In genomic region chr7:121519548-121520521, GRCh38 we compare ENCODE assay signal across 9 cellular contexts.
DNase-seq lines count a peak whose midpoint lies in the region; ATAC-seq, FAIRE-seq and TF ChIP-seq lines count a peak whose summit lies in the region.
"Had no signal": no experiment of that assay in that cellular context is flagged by ENCODE, and none has a peak within 500 bp of the region (broad histone marks: within the 10 kb centered on the region; RNA-seq: fewer than 3 reads in every experiment).

No MANE protein-coding gene starts in this region.

- no peak overlapping the region for H3K18ac ChIP-seq in H1 (ENCODE audit: extremely low read depth, low read length)

- H3K36me3 ChIP-seq in H1 (ENCODE audit: control insufficient read depth in 2 of 4, insufficient read depth in 4 of 4, low read length in 3 of 4) (no peaks in the 10 kb centered on the region), smooth muscle cell (ENCODE audit: low read depth) (no peaks in the 10 kb centered on the region)
- H3K36me3 ChIP-seq in effector memory CD4-positive, alpha-beta T cell (ENCODE audit: control insufficient read depth, insufficient read depth, low read length) = no peaks in the 10 kb centered on the region

- H3K4me1 ChIP-seq in H1 (replicated peaks in 1 of 4; ENCODE audit: control insufficient read depth in 3 of 4, insufficient read depth in 4 of 4, low read length in 3 of 4) = no peaks in the 10 kb centered on the region; a peak in 1 of 7 replicates
- H3K4me1 ChIP-seq in smooth muscle cell (ENCODE audit: low read depth) = peaks cover 4% of the 10 kb centered on the region
- no peaks in the 10 kb centered on the region for H3K4me1 ChIP-seq in effector memory CD4-positive, alpha-beta T cell (ENCODE audit: control insufficient read depth, insufficient read depth, low read length, poor library complexity, severe bottlenecking)
- H3K4me1 ChIP-seq: A549 had no signal

- no peak overlapping the region for H2BK20ac ChIP-seq in H1 (ENCODE audit: low read length)

- peaks cover 10% of the 10 kb centered on the region for H3K36me3 Mint-ChIP-seq in activated CD4-positive, alpha-beta T cell treated with anti-CD3 and anti-CD28 coated beads, Interleukin-2, amount 10 ng/mL, durations not matched to agents 24 days and 14 days (ENCODE audit: low read depth)
- H3K36me3 Mint-ChIP-seq in activated CD4-positive, alpha-beta T cell treated with anti-CD3 and anti-CD28 coated beads, Interleukin-2, amount 10 ng/mL, durations not matched to agents 7 days and 5 days (ENCODE audit: low read depth) = no peaks in the 10 kb centered on the region
- H3K36me3 Mint-ChIP-seq in glutamatergic neuron (ENCODE audit: unreplicated experiment) = no peaks in the 10 kb centered on the region

- no peak overlapping the region for H3K4me3 Mint-ChIP-seq in activated CD4-positive, alpha-beta T cell treated with anti-CD3 and anti-CD28 coated beads, Interleukin-2, amount 10 ng/mL, durations not matched to agents 24 days and 14 days
- no peak overlapping the region for H3K4me3 Mint-ChIP-seq in activated CD4-positive, alpha-beta T cell treated with anti-CD3 and anti-CD28 coated beads, Interleukin-2, amount 10 ng/mL, durations not matched to agents 7 days and 5 days
- no peak overlapping the region for H3K4me3 Mint-ChIP-seq in glutamatergic neuron (ENCODE audit: unreplicated experiment)

- TF ChIP-seq EP300 in H1 (IDR thresholded peaks at IDR 0.05; ENCODE audit: borderline replicate concordance in 1 of 2, low read depth in 2 of 2, low read length in 2 of 2) = no peak

- TF ChIP-seq CTCF in H1 (IDR thresholded peaks at IDR 0.05; ENCODE audit: control extremely low read depth in 1 of 3, insufficient read depth in 1 of 3, low read depth in 1 of 3, low read length in 3 of 3) (no peak), smooth muscle cell (IDR thresholded peaks at IDR 0.05; ENCODE audit: borderline replicate concordance, insufficient read depth, poor library complexity, severe bottlenecking) (no peak), glutamatergic neuron (IDR thresholded peaks at IDR 0.05; ENCODE audit: partially characterized antibody, unreplicated experiment) (no peak)

- intact Hi-C loops in activated CD4-positive, alpha-beta T cell treated with anti-CD3 and anti-CD28 coated beads, Interleukin-2, amount 10 ng/mL, durations not matched to agents 24 days and 14 days (cut with micrococcal nuclease) = no loop called here

- no peaks in the 10 kb centered on the region for H4K20me1 ChIP-seq in H1 (replicated peaks in 1 of 2; ENCODE audit: control insufficient read depth in 1 of 2, insufficient read depth in 2 of 2, low read length in 2 of 2)
- no peaks in the 10 kb centered on the region for H4K20me1 ChIP-seq in smooth muscle cell (ENCODE audit: low read depth)

- H4K5ac ChIP-seq in H1 (ENCODE audit: insufficient read length, low read depth, low read length) = no peak overlapping the region

- H3K79me1 ChIP-seq in H1 (ENCODE audit: low read depth, low read length) = no peaks in the 10 kb centered on the region

- H3F3A ChIP-seq in smooth muscle cell (ENCODE audit: low read depth) = peaks cover 4% of the 10 kb centered on the region

- no peak overlapping the region for H4K8ac ChIP-seq in H1 (ENCODE audit: extremely low read depth, insufficient read depth, low read length)

- no peak overlapping the region for H2BK5ac ChIP-seq in H1 (ENCODE audit: low read depth, low read length)

- no peak overlapping the region for H3K56ac ChIP-seq in H1 (replicated peaks; ENCODE audit: insufficient read length, low read depth, low read length)

- H3K4ac ChIP-seq in H1 (replicated peaks; ENCODE audit: insufficient read length, low read depth, low read length) = no peak overlapping the region

- TF ChIP-seq RAD21 in H1 (IDR thresholded peaks at IDR 0.05 in 1 of 2, conservative IDR thresholded peaks at IDR 0.05 in 1 of 2; ENCODE audit: low read depth in 2 of 2, low read length in 2 of 2) = no peak

- H3K23me2 ChIP-seq in H1 (ENCODE audit: low read depth, low read length) = no peaks in the 10 kb centered on the region

- peak; percentile 57 for DNase-seq in activated CD4-positive, alpha-beta T cell treated with anti-CD3 and anti-CD28 coated beads, Interleukin-2, amount 10 ng/mL, durations not matched to agents 24 days and 14 days
- DNase-seq in activated CD4-positive, alpha-beta T cell treated with anti-CD3 and anti-CD28 coated beads, Interleukin-2, amount 10 ng/mL, durations not matched to agents 7 days and 5 days = no peak
- DNase-seq in H1 (ENCODE audit: low read depth in 1 of 2, low spot score in 2 of 2) = no peak
- DNase-seq in smooth muscle cell (lab: John Stamatoyannopoulos, UW; ENCODE audit: unreplicated experiment) = no peak
- DNase-seq in glutamatergic neuron = no peak
- no peak for DNase-seq in effector memory CD4-positive, alpha-beta T cell
- no peak for DNase-seq in NCI-H1694 (lab: John Stamatoyannopoulos, UW)

- no peak overlapping the region for H2BK15ac ChIP-seq in H1 (ENCODE audit: low read length)

- TF ChIP-seq POLR2A in H1 (IDR thresholded peaks at IDR 0.05; ENCODE audit: control extremely low read depth in 1 of 2, low read depth in 2 of 2, low read length in 2 of 2) = no peak

- H3K14ac ChIP-seq in H1 (ENCODE audit: insufficient read length) = no peak overlapping the region

- H2BK120ac ChIP-seq in H1 (replicated peaks; ENCODE audit: low read depth, low read length) = no peak overlapping the region

- H3K27ac ChIP-seq in H1 (ENCODE audit: low read depth, low read length) (no peak overlapping the region), smooth muscle cell (ENCODE audit: low read depth) (peak overlapping the region; percentile 87)
- no peak overlapping the region for H3K27ac ChIP-seq in effector memory CD4-positive, alpha-beta T cell (ENCODE audit: insufficient read depth, low read length, poor library complexity, severe bottlenecking)
- H3K27ac ChIP-seq: A549 had no signal

- H3K4me1 Mint-ChIP-seq in activated CD4-positive, alpha-beta T cell treated with anti-CD3 and anti-CD28 coated beads, Interleukin-2, amount 10 ng/mL, durations not matched to agents 24 days and 14 days = peaks cover 30% of the 10 kb centered on the region
- peaks cover 16% of the 10 kb centered on the region for H3K4me1 Mint-ChIP-seq in activated CD4-positive, alpha-beta T cell treated with anti-CD3 and anti-CD28 coated beads, Interleukin-2, amount 10 ng/mL, durations not matched to agents 7 days and 5 days
- no peaks in the 10 kb centered on the region for H3K4me1 Mint-ChIP-seq in glutamatergic neuron (ENCODE audit: low read depth, unreplicated experiment)

- H3K79me2 ChIP-seq in H1 (ENCODE audit: control insufficient read depth in 1 of 2, insufficient read depth in 2 of 2, low read length in 2 of 2) (no peaks in the 10 kb centered on the region), smooth muscle cell (ENCODE audit: low read depth) (no peaks in the 10 kb centered on the region)

- no peak overlapping the region for H3K4me2 ChIP-seq in H1 (ENCODE audit: insufficient read depth in 1 of 2, low read depth in 2 of 2, low read length in 2 of 2)
- H3K4me2 ChIP-seq in smooth muscle cell = peak overlapping the region; percentile 64
- H3K4me2 ChIP-seq: A549 had no signal

- no peaks in the 10 kb centered on the region for H3K9me3 ChIP-seq in H1 (ENCODE audit: insufficient read depth in 2 of 2, low read depth in 1 of 2, low read length in 1 of 2)
- no peaks in the 10 kb centered on the region for H3K9me3 ChIP-seq in smooth muscle cell (replicated peaks; ENCODE audit: low read depth)
- H3K9me3 ChIP-seq in effector memory CD4-positive, alpha-beta T cell (ENCODE audit: control insufficient read depth, low read length) = no peaks in the 10 kb centered on the region
- H3K9me3 ChIP-seq: A549 had no signal

- no peak overlapping the region for H2BK12ac ChIP-seq in H1 (ENCODE audit: low read depth, low read length)

- 84% methylated on average over 10 of the region's 10 CpGs; no CpG with 5 or more reads in 1 of the 2 experiments for WGBS in H1 (ENCODE audit: extremely low coverage in 1 of 2, insufficient coverage in 1 of 2, insufficient read length in 1 of 2, insufficient replicate concordance in 2 of 2, low coverage in 1 of 2, low lambda C conversion rate in 2 of 2, missing lambda C conversion rate in 1 of 2), 2 experiments
- 66% methylated on average over 10 of the region's 10 CpGs for WGBS in smooth muscle cell (ENCODE audit: low lambda C conversion rate)

- H2AFZ ChIP-seq in H1 (ENCODE audit: low read length) (peak overlapping the region; percentile 79; the same call in 1 of the 2 replicates), smooth muscle cell (ENCODE audit: low read depth) (peak overlapping the region; percentile 63)

- H3K4me3 ChIP-seq in H1 (ENCODE audit: extremely low read depth in 1 of 4, insufficient read depth in 2 of 4, low read depth in 3 of 4, low read length in 4 of 4) (no peak overlapping the region), smooth muscle cell (no peak overlapping the region)
- H3K4me3 ChIP-seq in effector memory CD4-positive, alpha-beta T cell (ENCODE audit: insufficient read depth, low read depth, low read length, poor library complexity, severe bottlenecking) = no peak overlapping the region
- H3K4me3 ChIP-seq: A549 had no signal

- H3K27me3 Mint-ChIP-seq in activated CD4-positive, alpha-beta T cell treated with anti-CD3 and anti-CD28 coated beads, Interleukin-2, amount 10 ng/mL, durations not matched to agents 24 days and 14 days = no peaks in the 10 kb centered on the region
- H3K27me3 Mint-ChIP-seq in activated CD4-positive, alpha-beta T cell treated with anti-CD3 and anti-CD28 coated beads, Interleukin-2, amount 10 ng/mL, durations not matched to agents 7 days and 5 days = no peaks in the 10 kb centered on the region
- no peaks in the 10 kb centered on the region for H3K27me3 Mint-ChIP-seq in glutamatergic neuron (ENCODE audit: unreplicated experiment)

- peak; percentile 72 for ATAC-seq in HG03135 (IDR thresholded peaks at IDR 0.05; ENCODE audit: unreplicated experiment)
- ATAC-seq: A549 had no signal

- peaks cover 11% of the 10 kb centered on the region for H3K9me3 Mint-ChIP-seq in activated CD4-positive, alpha-beta T cell treated with anti-CD3 and anti-CD28 coated beads, Interleukin-2, amount 10 ng/mL, durations not matched to agents 24 days and 14 days
- peaks cover 4% of the 10 kb centered on the region for H3K9me3 Mint-ChIP-seq in activated CD4-positive, alpha-beta T cell treated with anti-CD3 and anti-CD28 coated beads, Interleukin-2, amount 10 ng/mL, durations not matched to agents 7 days and 5 days
- no peaks in the 10 kb centered on the region for H3K9me3 Mint-ChIP-seq in glutamatergic neuron (ENCODE audit: unreplicated experiment)

- POLR2A ChIA-PET in activated CD4-positive, alpha-beta T cell treated with anti-CD3 and anti-CD28 coated beads, Interleukin-2, amount 10 ng/mL, durations not matched to agents 7 days and 5 days (lab: Charles Lee) = no interaction called here
- POLR2A ChIA-PET in H1 (lab: Charles Lee; ENCODE audit: partially characterized antibody) = interaction anchor here (1.4 kb wide), 1 partner anchor 9 kb away, joined by 3 read pairs; no protein-coding TSS in a partner anchor

- peak overlapping the region; percentile 61 for H3K27ac Mint-ChIP-seq in activated CD4-positive, alpha-beta T cell treated with anti-CD3 and anti-CD28 coated beads, Interleukin-2, amount 10 ng/mL, durations not matched to agents 24 days and 14 days
- H3K27ac Mint-ChIP-seq in activated CD4-positive, alpha-beta T cell treated with anti-CD3 and anti-CD28 coated beads, Interleukin-2, amount 10 ng/mL, durations not matched to agents 7 days and 5 days = no peak overlapping the region
- no peak overlapping the region for H3K27ac Mint-ChIP-seq in glutamatergic neuron (ENCODE audit: unreplicated experiment)

- H3K27me3 ChIP-seq in H1 (replicated peaks in 1 of 4; ENCODE audit: control insufficient read depth in 3 of 4, extremely low read depth in 1 of 4, insufficient read depth in 3 of 4, low read length in 3 of 4) (no peaks in the 10 kb centered on the region), smooth muscle cell (ENCODE audit: low read depth) (no peaks in the 10 kb centered on the region)
- no peaks in the 10 kb centered on the region for H3K27me3 ChIP-seq in effector memory CD4-positive, alpha-beta T cell (replicated peaks; ENCODE audit: control insufficient read depth, insufficient read depth, low read length, poor library complexity, severe bottlenecking)

- H4K91ac ChIP-seq in H1 (replicated peaks; ENCODE audit: insufficient read length, low read length) = no peak overlapping the region

- no peak overlapping the region for H2AK5ac ChIP-seq in H1 (ENCODE audit: low read depth, low read length)

- no peak overlapping the region for H3K9ac ChIP-seq in H1 (replicated peaks in 1 of 4; ENCODE audit: extremely low read depth in 1 of 4, low read depth in 3 of 4, low read length in 3 of 4)
- peak overlapping the region; percentile 41 for H3K9ac ChIP-seq in smooth muscle cell (ENCODE audit: low read depth)

- H3K23ac ChIP-seq in H1 (ENCODE audit: insufficient read length) = no peak overlapping the region

- CTCF ChIA-PET in activated CD4-positive, alpha-beta T cell treated with anti-CD3 and anti-CD28 coated beads, Interleukin-2, amount 10 ng/mL, durations not matched to agents 7 days and 5 days (lab: Charles Lee) = interaction anchor here (0.6 to 1.8 kb wide), 9 partner anchors 8 to 496 kb away, joined by 3 to 8 read pairs (median 4); partner anchors contain the start of gene FAM3C
- CTCF ChIA-PET in H1 (lab: Charles Lee; ENCODE audit: partially characterized antibody) = interaction anchor here (0.6 to 1.1 kb wide), 5 partner anchors 11 to 153 kb away, joined by 3 to 4 read pairs (median 4); no protein-coding TSS in a partner anchor

- FAIRE-seq in H1 (lab: Jason Lieb, UNC) = no peak
- FAIRE-seq: A549 had no signal
